ENCODE assay signal across 13 cellular contexts in genomic region chr2:165406053-165406628, GRCh38.
DNase-seq lines count a peak whose midpoint lies in the region; ATAC-seq, FAIRE-seq and TF ChIP-seq lines count a peak whose summit lies in the region.
"Had no signal": no experiment of that assay in that cellular context is flagged by ENCODE, and none has a peak within 500 bp of the region (broad histone marks: within the 10 kb centered on the region; RNA-seq: fewer than 3 reads in every experiment).

No MANE protein-coding gene starts in this region.

- TF ChIP-seq CTCF in LNCaP clone FGC (IDR thresholded peaks at IDR 0.05; ENCODE audit: control insufficient read depth, extremely low read depth, insufficient read depth) (no peak; the same call in 1 of the 2 replicates), VCaP (conservative IDR thresholded peaks at IDR 0.05) (peak; percentile 33)

- H3K27ac ChIP-seq in VCaP = peak overlapping the region; percentile 35; the same call in 1 of the 2 replicates
- H3K27ac ChIP-seq: adrenal gland, ovary had no signal

- FAIRE-seq in frontal cortex (lab: Jason Lieb, UNC) = no peak
- FAIRE-seq: islet of Langerhans had no signal

- no peak for ATAC-seq in GM19328 (IDR thresholded peaks at IDR 0.05; ENCODE audit: unreplicated experiment)

- H3K4me3 ChIP-seq in LNCaP clone FGC (ENCODE audit: low read depth, low read length) = no peak overlapping the region
- H3K4me3 ChIP-seq: adrenal gland, ovary had no signal

- DNase-seq in COR-L47 (lab: John Stamatoyannopoulos, UW) (peak; percentile 39), LNCaP clone FGC (ENCODE audit: low read depth) (peak; percentile 50), iPS-NIHi11 (ENCODE audit: low spot score) (peak; percentile 44), NOMO-1 (lab: John Stamatoyannopoulos, UW; ENCODE audit: unreplicated experiment in 2 of 2) (no peak), frontal cortex (ENCODE audit: low spot score in 2 of 2) (no peak)
- DNase-seq in effector CD4-positive, alpha-beta T cell = no peak
- DNase-seq: adrenal gland; H7; ovary; stimulated activated CD4-positive, alpha-beta T cell treated with anti-CD3 and anti-CD28 coated beads, Interleukin-2, amount 100 ng/mL, for 48 hours had no signal

Comparison
In these comparisons a context has a peak if more than half of its experiments do, and no peak if none do; other contexts are left out.
1. DNase-seq: peak in COR-L47 (single experiment), LNCaP clone FGC (single experiment) and iPS-NIHi11 (single experiment); none in NOMO-1 (0 of 2), frontal cortex (0 of 2) and effector CD4-positive, alpha-beta T cell (single experiment).